In the genomic region with DNA sequence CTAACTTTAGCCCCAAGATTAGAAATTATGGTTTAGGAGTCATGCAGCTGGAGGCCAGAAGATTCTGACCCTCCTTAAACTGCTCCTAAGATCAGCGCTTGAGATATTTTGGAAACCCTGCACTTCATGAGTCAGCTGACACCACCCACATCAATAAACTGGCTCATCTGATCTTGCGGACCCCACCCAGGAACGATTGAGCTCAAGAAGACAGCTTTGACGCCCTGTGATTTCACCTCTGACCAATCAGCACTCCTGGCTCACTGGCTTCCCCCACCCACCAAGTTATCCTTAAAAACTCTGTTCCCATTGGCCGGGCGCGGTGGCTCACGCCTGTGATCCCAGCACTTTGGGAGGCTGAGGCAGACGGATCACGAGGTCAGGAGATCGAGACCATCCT, we compare ENCODE assay signal across 11 cellular contexts. TPM values are rescaled to one million over a fixed set of nuclear protein-coding genes. Genes with fewer than 3 reads are reported as not detected.
DNase-seq lines count a peak whose midpoint lies in the region; ATAC-seq, FAIRE-seq and TF ChIP-seq lines count a peak whose summit lies in the region.
"Not testable (repeated sequence)": the region's sequence is repeated elsewhere in the genome, so short reads cannot be mapped to it uniquely, and the experiment has no call there.
"Had no signal": no experiment of that assay in that cellular context is flagged by ENCODE, and none has a peak within 500 bp of the region (broad histone marks: within the 10 kb centered on the region; RNA-seq: fewer than 3 reads in every experiment).

No MANE protein-coding gene starts in this region.

- H3K4me3 Mint-ChIP-seq in CD4-positive, alpha-beta memory T cell = peak overlapping the region in 5 of 8 donors; percentile 3 to 50 (median 13)
- H3K4me3 Mint-ChIP-seq in T-helper 17 cell = peak overlapping the region; percentile 41

- not testable (repeated sequence) for H3K9me1 ChIP-seq in K562 (ENCODE audit: control insufficient read depth, insufficient read depth, low read length)

- H3K4me2 ChIP-seq in K562 (ENCODE audit: insufficient read depth, low read length); osteoblast (ENCODE audit: insufficient read depth, low read length): not testable (repeated sequence)

- H3K36me3 Mint-ChIP-seq in CD4-positive, alpha-beta memory T cell; T-helper 17 cell (ENCODE audit: low read depth): not testable (repeated sequence)

- H3K9me3 ChIP-seq in CD4-positive, alpha-beta memory T cell (ENCODE audit: control insufficient read depth in 1 of 2, low read length in 2 of 2); T-helper 17 cell (ENCODE audit: control insufficient read depth, low read length, poor library complexity, severe bottlenecking); K562 (replicated peaks; ENCODE audit: control insufficient read depth, insufficient read depth, low read depth, low read length); osteoblast (ENCODE audit: low read depth, low read length); testis: not testable (repeated sequence)

- H3K79me2 ChIP-seq in K562 (ENCODE audit: control insufficient read depth, insufficient read depth, low read length); osteoblast (ENCODE audit: insufficient read depth, low read length): not testable (repeated sequence)

- TF ChIP-seq RAD21 in K562 (CRISPR knock-in tag; conservative IDR thresholded peaks at IDR 0.05 in 1 of 2, IDR thresholded peaks at IDR 0.05 in 1 of 2) = not testable (repeated sequence)

- not testable (repeated sequence) for H4K20me1 ChIP-seq in K562 (replicated peaks; ENCODE audit: control insufficient read depth, insufficient read depth, low read length); osteoblast (ENCODE audit: insufficient read depth, low read length)

- not testable (repeated sequence) for H3K4me3 ChIP-seq in CD4-positive, alpha-beta memory T cell (ENCODE audit: low read length in 2 of 2); K562; fibroblast of the aortic adventitia (ENCODE audit: low read depth, low read length); osteoblast (ENCODE audit: insufficient read depth, low read length); testis

- in situ Hi-C loops in K562 (cut with MboI) = not testable (repeated sequence)

- peaks cover 19% of the 10 kb centered on the region for H3K4me1 ChIP-seq in CD4-positive, alpha-beta memory T cell (ENCODE audit: insufficient read depth, low read length)
- not testable (repeated sequence) for H3K4me1 ChIP-seq in K562 (replicated peaks in 1 of 2; ENCODE audit: control insufficient read depth in 2 of 2, insufficient read depth in 2 of 2, low read length in 2 of 2); osteoblast (ENCODE audit: insufficient read depth, low read length); testis

- TF ChIP-seq POLR2A in K562 (conservative IDR thresholded peaks at IDR 0.05); testis (IDR thresholded peaks at IDR 0.05): not testable (repeated sequence)

- H3K36me3 ChIP-seq in CD4-positive, alpha-beta memory T cell (ENCODE audit: insufficient read depth, low read length); K562 (ENCODE audit: control insufficient read depth, insufficient read depth, low read length); osteoblast (ENCODE audit: insufficient read depth, low read length); testis (ENCODE audit: low read depth, missing control alignments): not testable (repeated sequence)

- POLR2A ChIA-PET in CD4-positive, alpha-beta memory T cell (lab: Charles Lee; ENCODE audit: partially characterized antibody); K562 (lab: Yijun Ruan, JAX): not testable (repeated sequence)

- BruUV-seq in K562 (replicated peaks; lab: Mats Ljungman, UMichigan) = not testable (repeated sequence)

- H3K27me3 ChIP-seq in CD4-positive, alpha-beta memory T cell (ENCODE audit: insufficient read depth, low read length); K562 (ENCODE audit: control insufficient read depth in 2 of 2, insufficient read depth in 2 of 2, low read length in 2 of 2); osteoblast (ENCODE audit: insufficient read depth, low read length); testis: not testable (repeated sequence)

- CTCF ChIA-PET in CD4-positive, alpha-beta memory T cell (lab: Charles Lee; ENCODE audit: partially characterized antibody); K562 (lab: Yijun Ruan, JAX; ENCODE audit: low intra/inter-chr PET ratio): not testable (repeated sequence)

- 2% methylated on average over 7 of the region's 11 CpGs for WGBS in K562 (ENCODE audit: insufficient coverage, low coverage, missing lambda C conversion rate)
- 64 to 71% methylated on average over 10 to 11 of the region's 11 CpGs for WGBS in testis, 2 donors

- not testable (repeated sequence) for H3K9me3 Mint-ChIP-seq in CD4-positive, alpha-beta memory T cell

- intact Hi-C loops in CD4-positive, alpha-beta memory T cell (cut with micrococcal nuclease); K562 (cut with micrococcal nuclease); testis (cut with DNase I; ENCODE audit: low total_unique reads): not testable (repeated sequence)

- H3K9ac ChIP-seq in K562 (ENCODE audit: insufficient read depth in 1 of 2, low read depth in 2 of 2, low read length in 2 of 2) = not testable (repeated sequence)

- DNase-seq in CD4-positive, alpha-beta memory T cell; T-helper 17 cell; K562 (ENCODE audit: extremely low read depth in 1 of 4, low spot score in 3 of 4): not testable (repeated sequence)
- peak in 47 of 76 experiments; percentile 4 to 72 (median 25) for DNase-seq in HUDEP-2 (lab: John Stamatoyannopoulos, UW; ENCODE audit: unreplicated experiment in 76 of 76)
- peak; percentile 54 for DNase-seq in fibroblast of the aortic adventitia (ENCODE audit: low read depth)
- peak; percentile 29 for DNase-seq in osteoblast (ENCODE audit: insufficient read length, low spot score, missing footprints)
- DNase-seq in testis = peak; percentile 40

- H3K27ac ChIP-seq in CD4-positive, alpha-beta memory T cell (ENCODE audit: low read depth, low read length); K562 (ENCODE audit: extremely low read depth, low read depth, low read length); osteoblast (ENCODE audit: low read depth, low read length); testis: not testable (repeated sequence)

- TF ChIP-seq CTCF in K562 (IDR thresholded peaks at IDR 0.05 in 2 of 3, conservative IDR thresholded peaks at IDR 0.05 in 1 of 3; ENCODE audit: insufficient read depth in 2 of 3, low read depth in 1 of 3, low read length in 3 of 3); fibroblast of the aortic adventitia (IDR thresholded peaks at IDR 0.05; ENCODE audit: insufficient read depth, low read length); osteoblast (IDR thresholded peaks at IDR 0.05; ENCODE audit: extremely low read depth, low read depth, low read length); testis (IDR thresholded peaks at IDR 0.05): not testable (repeated sequence)

- ATAC-seq in T-helper 17 cell, K562: not testable (repeated sequence)

- not testable (repeated sequence) for TF ChIP-seq EP300 in K562 (IDR thresholded peaks at IDR 0.05; ENCODE audit: low read length)

- H3K27me3 Mint-ChIP-seq in CD4-positive, alpha-beta memory T cell = peaks cover 9 to 16% of the 10 kb centered on the region in 2 donors
- peaks cover 33% of the 10 kb centered on the region for H3K27me3 Mint-ChIP-seq in T-helper 17 cell

- H2AFZ ChIP-seq in K562 (ENCODE audit: low read depth, low read length); osteoblast (ENCODE audit: low read length): not testable (repeated sequence)

- peaks cover 11 to 21% (median 17%) of the 10 kb centered on the region in 4 donors for H3K4me1 Mint-ChIP-seq in CD4-positive, alpha-beta memory T cell
- peaks cover 14% of the 10 kb centered on the region for H3K4me1 Mint-ChIP-seq in T-helper 17 cell

- H3K27ac Mint-ChIP-seq in CD4-positive, alpha-beta memory T cell; T-helper 17 cell: not testable (repeated sequence)

- not testable (repeated sequence) for FAIRE-seq in K562 (lab: Jason Lieb, UNC)

RNA-seq across cellular contexts. Expression of a gene that starts 29.8 kb away (rescaled TPM):
- total RNA-seq in CD4-positive, alpha-beta memory T cell = not detected
- polyA plus RNA-seq in CD4-positive, alpha-beta memory T cell = not detected
- total RNA-seq in T-helper 17 cell (not detected), K562 (2014; rRNA removed) (not detected in 2 replicates), K562 (2014; rRNA removed; fragmentation: Illumina TruSeq; extraction: Trizol) (not detected in 2 replicates), K562 (2015; rRNA removed; fragmentation: Illumina TruSeq; extraction: Trizol) (not detected in 2 replicates), K562 (2021) (not detected in 2 replicates), fibroblast of the aortic adventitia (ENCODE audit: low replicate concordance) (not detected in 2 replicates), osteoblast (not detected in 2 replicates), testis (under 1 TPM; 0.56 to 0.79 TPM)
- total RNA-seq in K562 (2011; cell fraction: chromatin; rRNA removed; ENCODE audit: low replicate concordance) = not detected in 2 replicates
- not detected in 2 replicates for total RNA-seq in K562 (2011; cell fraction: nucleolus; rRNA removed)
- not detected in 2 replicates for total RNA-seq in K562 (2011; cell fraction: nucleoplasm; rRNA removed)
- polyA plus RNA-seq in K562 (2011; rRNA removed) (not detected in 2 replicates), K562 (2014; fragmentation: Illumina TruSeq; extraction: Trizol) (not detected in 2 replicates), K562 (2014; fragmentation: Nextera tagmentation; extraction: Ambion mirVana) (not detected), K562 (2014; rRNA removed) (not detected in 2 replicates), testis (ENCODE audit: insufficient read depth, low read depth, low replicate concordance) (not detected)
- polyA plus RNA-seq in K562 (2011; cell fraction: cytosol; rRNA removed) = not detected in 2 replicates
- not detected in 2 replicates for polyA plus RNA-seq in K562 (2011; cell fraction: nucleus; rRNA removed)
- polyA plus RNA-seq in K562 (2012) = not detected in 2 replicates
- not detected in 2 replicates for polyA minus RNA-seq in K562 (2011; rRNA and poly(A)+ RNA removed)
- polyA minus RNA-seq in K562 (2011; cell fraction: cytosol; rRNA and poly(A)+ RNA removed) = not detected in 2 replicates
- polyA minus RNA-seq in K562 (2011; cell fraction: nucleus; rRNA and poly(A)+ RNA removed) = not detected in 2 replicates
- total RNA-seq: IMR-90, M059J, Peyer's patch had no signal
- polyA plus RNA-seq: IMR-90 had no signal

RNA-seq across cellular contexts. Expression of a gene that starts 39.0 kb away (rescaled TPM):
- total RNA-seq in CD4-positive, alpha-beta memory T cell = not detected
- not detected for polyA plus RNA-seq in CD4-positive, alpha-beta memory T cell
- total RNA-seq in T-helper 17 cell = not detected
- 0.07 TPM in 1 of 2 replicates, not detected in the other for total RNA-seq in K562 (2011; cell fraction: chromatin; rRNA removed; ENCODE audit: low replicate concordance)
- total RNA-seq in K562 (2011; cell fraction: nucleolus; rRNA removed) = 0.17 TPM in 1 of 2 replicates, not detected in the other
- total RNA-seq in K562 (2011; cell fraction: nucleoplasm; rRNA removed) = not detected in 2 replicates
- not detected in 2 replicates for total RNA-seq in K562 (2014; rRNA removed)
- total RNA-seq in K562 (2014; rRNA removed; fragmentation: Illumina TruSeq; extraction: Trizol) = not detected in 2 replicates
- total RNA-seq in K562 (2015; rRNA removed; fragmentation: Illumina TruSeq; extraction: Trizol) = not detected in 2 replicates
- not detected in 2 replicates for total RNA-seq in K562 (2021)
- 0.01 and 0.06 TPM in 2 replicates for polyA plus RNA-seq in K562 (2011; rRNA removed)
- 0.25 TPM in 1 of 2 replicates, not detected in the other for polyA plus RNA-seq in K562 (2011; cell fraction: cytosol; rRNA removed)
- polyA plus RNA-seq in K562 (2011; cell fraction: nucleus; rRNA removed) = 0.11 TPM in 1 of 2 replicates, not detected in the other
- polyA plus RNA-seq in K562 (2012) = 0.01 TPM in 1 of 2 replicates, not detected in the other
- not detected in 2 replicates for polyA plus RNA-seq in K562 (2014; fragmentation: Illumina TruSeq; extraction: Trizol)
- not detected for polyA plus RNA-seq in K562 (2014; fragmentation: Nextera tagmentation; extraction: Ambion mirVana)
- polyA plus RNA-seq in K562 (2014; rRNA removed) = not detected in 2 replicates
- polyA minus RNA-seq in K562 (2011; rRNA and poly(A)+ RNA removed) = 0.07 TPM in 1 of 2 replicates, not detected in the other
- 0.29 TPM in 1 of 2 replicates, not detected in the other for polyA minus RNA-seq in K562 (2011; cell fraction: cytosol; rRNA and poly(A)+ RNA removed)
- polyA minus RNA-seq in K562 (2011; cell fraction: nucleus; rRNA and poly(A)+ RNA removed) = not detected in 2 replicates
- not detected in 2 replicates for total RNA-seq in fibroblast of the aortic adventitia (ENCODE audit: low replicate concordance)
- not detected in 2 replicates for total RNA-seq in osteoblast
- 1 to 10 TPM in 1 of 2 donors, under 1 TPM in 1; 0.99 to 1.3 TPM for total RNA-seq in testis
- 1.3 TPM for polyA plus RNA-seq in testis (ENCODE audit: insufficient read depth, low read depth, low replicate concordance)
- total RNA-seq: H1, IMR-90, M059J had no signal
- polyA plus RNA-seq: H1, IMR-90 had no signal
